1 cellular context compared by ENCODE assay signal in the genomic region with DNA sequence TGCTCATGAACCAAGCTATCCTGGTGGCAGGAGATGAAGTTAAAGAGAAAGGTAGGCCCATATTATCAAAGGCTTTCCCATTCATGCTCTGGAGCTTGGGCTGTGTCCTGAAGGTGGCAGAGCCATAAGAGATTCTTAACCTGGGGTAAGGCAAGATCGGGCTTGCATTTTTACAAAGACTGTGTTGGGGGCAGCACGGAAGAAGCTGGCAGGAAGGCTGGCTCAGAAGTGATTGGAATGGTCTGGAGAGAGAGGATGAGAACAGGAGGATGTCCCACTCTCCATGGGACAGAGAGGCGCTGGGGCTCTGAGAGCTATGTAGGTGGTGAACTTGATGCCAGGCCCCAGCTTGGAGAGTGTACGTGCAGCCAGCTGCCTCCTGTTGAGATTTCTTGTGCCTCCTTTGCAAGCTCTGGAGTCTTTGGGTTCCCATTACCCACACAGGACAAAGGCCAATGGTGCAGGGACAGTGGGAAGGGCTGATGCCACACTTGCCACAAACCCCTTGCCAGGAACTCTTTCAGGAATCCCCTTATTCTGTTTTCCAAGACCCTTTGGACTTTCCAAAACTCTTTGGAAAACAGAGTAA.
TF ChIP-seq lines count a peak whose summit lies in the region.

No MANE protein-coding gene starts in this region.

TF ChIP-seq in K562, 482 proteins besides CTCF, POLR2A, EP300 and RAD21 (continued from another document):
- TF ChIP-seq, protein P1, sequence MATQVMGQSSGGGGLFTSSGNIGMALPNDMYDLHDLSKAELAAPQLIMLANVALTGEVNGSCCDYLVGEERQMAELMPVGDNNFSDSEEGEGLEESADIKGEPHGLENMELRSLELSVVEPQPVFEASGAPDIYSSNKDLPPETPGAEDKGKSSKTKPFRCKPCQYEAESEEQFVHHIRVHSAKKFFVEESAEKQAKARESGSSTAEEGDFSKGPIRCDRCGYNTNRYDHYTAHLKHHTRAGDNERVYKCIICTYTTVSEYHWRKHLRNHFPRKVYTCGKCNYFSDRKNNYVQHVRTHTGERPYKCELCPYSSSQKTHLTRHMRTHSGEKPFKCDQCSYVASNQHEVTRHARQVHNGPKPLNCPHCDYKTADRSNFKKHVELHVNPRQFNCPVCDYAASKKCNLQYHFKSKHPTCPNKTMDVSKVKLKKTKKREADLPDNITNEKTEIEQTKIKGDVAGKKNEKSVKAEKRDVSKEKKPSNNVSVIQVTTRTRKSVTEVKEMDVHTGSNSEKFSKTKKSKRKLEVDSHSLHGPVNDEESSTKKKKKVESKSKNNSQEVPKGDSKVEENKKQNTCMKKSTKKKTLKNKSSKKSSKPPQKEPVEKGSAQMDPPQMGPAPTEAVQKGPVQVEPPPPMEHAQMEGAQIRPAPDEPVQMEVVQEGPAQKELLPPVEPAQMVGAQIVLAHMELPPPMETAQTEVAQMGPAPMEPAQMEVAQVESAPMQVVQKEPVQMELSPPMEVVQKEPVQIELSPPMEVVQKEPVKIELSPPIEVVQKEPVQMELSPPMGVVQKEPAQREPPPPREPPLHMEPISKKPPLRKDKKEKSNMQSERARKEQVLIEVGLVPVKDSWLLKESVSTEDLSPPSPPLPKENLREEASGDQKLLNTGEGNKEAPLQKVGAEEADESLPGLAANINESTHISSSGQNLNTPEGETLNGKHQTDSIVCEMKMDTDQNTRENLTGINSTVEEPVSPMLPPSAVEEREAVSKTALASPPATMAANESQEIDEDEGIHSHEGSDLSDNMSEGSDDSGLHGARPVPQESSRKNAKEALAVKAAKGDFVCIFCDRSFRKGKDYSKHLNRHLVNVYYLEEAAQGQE (CRISPR knock-in tag; IDR thresholded peaks at IDR 0.05; ENCODE audit: low read depth), result no peak
- TF ChIP-seq, protein P2, sequence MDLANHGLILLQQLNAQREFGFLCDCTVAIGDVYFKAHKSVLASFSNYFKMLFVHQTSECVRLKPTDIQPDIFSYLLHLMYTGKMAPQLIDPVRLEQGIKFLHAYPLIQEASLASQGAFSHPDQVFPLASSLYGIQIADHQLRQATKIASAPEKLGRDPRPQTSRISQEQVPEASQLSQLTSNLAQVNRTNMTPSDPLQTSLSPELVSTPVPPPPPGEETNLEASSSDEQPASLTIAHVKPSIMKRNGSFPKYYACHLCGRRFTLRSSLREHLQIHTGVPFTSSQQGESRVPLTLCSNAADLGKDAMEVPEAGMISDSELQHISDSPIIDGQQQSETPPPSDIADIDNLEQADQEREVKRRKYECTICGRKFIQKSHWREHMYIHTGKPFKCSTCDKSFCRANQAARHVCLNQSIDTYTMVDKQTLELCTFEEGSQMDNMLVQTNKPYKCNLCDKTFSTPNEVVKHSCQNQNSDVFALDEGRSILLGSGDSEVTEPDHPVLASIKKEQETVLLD (IDR thresholded peaks at IDR 0.05), result no peak
- TF ChIP-seq ADNP (tag; IDR thresholded peaks at IDR 0.05), result no peak
